In genomic region chr2:175009917-175010621, GRCh38 we compare ENCODE assay signal across 17 cellular contexts. TPM values are rescaled to one million over a fixed set of nuclear protein-coding genes. Genes with fewer than 3 reads are reported as not detected.
DNase-seq lines count a peak whose midpoint lies in the region; TF ChIP-seq lines count a peak whose summit lies in the region.
"Had no signal": no experiment of that assay in that cellular context is flagged by ENCODE, and none has a peak within 500 bp of the region (broad histone marks: within the 10 kb centered on the region; RNA-seq: fewer than 3 reads in every experiment).

No MANE protein-coding gene starts in this region.

- H3K4me1 Mint-ChIP-seq in HFFc6 (ENCODE audit: low read depth), result peaks cover 13% of the 10 kb centered on the region
- H3K4me1 Mint-ChIP-seq in brain, result peaks cover 44% of the 10 kb centered on the region

- no peaks in the 10 kb centered on the region for H3K27me3 ChIP-seq in parathyroid adenoma (ENCODE audit: control insufficient read depth, insufficient read depth, low read length)
- H3K27me3 ChIP-seq: BE2C, Peyer's patch had no signal

- no peaks in the 10 kb centered on the region for H3K9me3 ChIP-seq in parathyroid adenoma (ENCODE audit: control insufficient read depth, low read length)
- H3K9me3 ChIP-seq: BE2C, Peyer's patch had no signal

- no peaks in the 10 kb centered on the region; the same call in none of the 2 replicates for H3K27me3 Mint-ChIP-seq in HFFc6 (ENCODE audit: insufficient read depth)
- H3K27me3 Mint-ChIP-seq in brain, result peaks cover 62% of the 10 kb centered on the region

- no peak overlapping the region for H3K27ac Mint-ChIP-seq in HFFc6
- H3K27ac Mint-ChIP-seq in brain, result peak overlapping the region in 3 of 5 experiments; percentile 4 to 48 (median 32)
- H3K27ac Mint-ChIP-seq: CD4-positive, alpha-beta memory T cell had no signal

- no peak overlapping the region for H3K9ac ChIP-seq in parathyroid adenoma

- H3K27ac ChIP-seq in parathyroid adenoma (no peak overlapping the region), coronary artery (no peak overlapping the region)
- H3K27ac ChIP-seq: 22Rv1, Peyer's patch had no signal

- H3K4me1 ChIP-seq in parathyroid adenoma, result peaks cover 6% of the 10 kb centered on the region

- H3K4me3 ChIP-seq in parathyroid adenoma (ENCODE audit: low read depth, low read length) (no peak overlapping the region), coronary artery (no peak overlapping the region)
- H3K4me3 ChIP-seq: GM12878, Peyer's patch had no signal

- H3K4me2 ChIP-seq in parathyroid adenoma (ENCODE audit: low read length), result no peak overlapping the region

- no peaks in the 10 kb centered on the region for H3K79me2 ChIP-seq in parathyroid adenoma

- H3K4me3 Mint-ChIP-seq in HFFc6 (no peak overlapping the region), brain (peak overlapping the region in 1 of 5 experiments; percentile 44)
- H3K4me3 Mint-ChIP-seq: CD4-positive, alpha-beta memory T cell had no signal

- no peaks in the 10 kb centered on the region for H3K36me3 ChIP-seq in parathyroid adenoma (ENCODE audit: control insufficient read depth, insufficient read depth, low read length)
- H3K36me3 ChIP-seq: BE2C, Peyer's patch had no signal

- peak; percentile 75 for DNase-seq in DMS79 treated with DMSO at 0.1 percent for 48 hours (lab: John Stamatoyannopoulos, UW)
- DNase-seq in DMS79 (lab: John Stamatoyannopoulos, UW), result no peak
- DNase-seq in HFFc6, result no peak
- no peak for DNase-seq in coronary artery (ENCODE audit: low spot score)
- DNase-seq in occipital lobe (lab: John Stamatoyannopoulos, UW), result no peak
- DNase-seq in germinal center (ENCODE audit: low spot score), result no peak
- DNase-seq: Calu3; CD4-positive, alpha-beta memory T cell; NCI-H526 treated with DMSO at 0.1 percent for 48 hours; Peyer's patch; Right ventricle myocardium superior had no signal

- no peak overlapping the region for H2AFZ ChIP-seq in parathyroid adenoma

- no peaks in the 10 kb centered on the region for H3K9me3 Mint-ChIP-seq in HFFc6
- H3K9me3 Mint-ChIP-seq in brain, result no peaks in the 10 kb centered on the region

- peak; percentile 46 for TF ChIP-seq CTCF in HFFc6 (IDR thresholded peaks at IDR 0.05)
- no peak for TF ChIP-seq CTCF in brain (conservative IDR thresholded peaks at IDR 0.05)
- TF ChIP-seq CTCF in parathyroid adenoma (IDR thresholded peaks at IDR 0.05), result peak; percentile 5
- TF ChIP-seq CTCF in coronary artery (IDR thresholded peaks at IDR 0.05), result no peak

- no peaks in the 10 kb centered on the region for H3K36me3 Mint-ChIP-seq in HFFc6 (ENCODE audit: low read depth)
- H3K36me3 Mint-ChIP-seq in brain, result no peaks in the 10 kb centered on the region
- H3K36me3 Mint-ChIP-seq: CD4-positive, alpha-beta memory T cell had no signal

RNA-seq across cellular contexts. Expression of gene CHN1, which starts 4.9 kb away (rescaled TPM):
- total RNA-seq in HFFc6 (2021; fragmentation: NEBNext Ultra II Directional; extraction: Animal tissue kit (Norgen Biotek cat#: 25700)), result 100 to 1,000 TPM in 1 of 6 experiments, 10 to 100 TPM in 5; 85.5 to 104 (median 97.2) TPM
- 195 TPM for polyA plus RNA-seq in brain (ENCODE audit: insufficient read depth, low read depth, low replicate concordance)
- 44.3 TPM for total RNA-seq in occipital lobe
- total RNA-seq: HT-29 had no signal

Comparison
In these comparisons a context has a peak if more than half of its experiments do, and no peak if none do; other contexts are left out.
1. CTCF ChIP-seq: peak in HFFc6 (single experiment) and parathyroid adenoma (single experiment); none in brain (0 of 2) and coronary artery (single experiment).